ENCODE assay signal across 30 cellular contexts in the genomic region with DNA sequence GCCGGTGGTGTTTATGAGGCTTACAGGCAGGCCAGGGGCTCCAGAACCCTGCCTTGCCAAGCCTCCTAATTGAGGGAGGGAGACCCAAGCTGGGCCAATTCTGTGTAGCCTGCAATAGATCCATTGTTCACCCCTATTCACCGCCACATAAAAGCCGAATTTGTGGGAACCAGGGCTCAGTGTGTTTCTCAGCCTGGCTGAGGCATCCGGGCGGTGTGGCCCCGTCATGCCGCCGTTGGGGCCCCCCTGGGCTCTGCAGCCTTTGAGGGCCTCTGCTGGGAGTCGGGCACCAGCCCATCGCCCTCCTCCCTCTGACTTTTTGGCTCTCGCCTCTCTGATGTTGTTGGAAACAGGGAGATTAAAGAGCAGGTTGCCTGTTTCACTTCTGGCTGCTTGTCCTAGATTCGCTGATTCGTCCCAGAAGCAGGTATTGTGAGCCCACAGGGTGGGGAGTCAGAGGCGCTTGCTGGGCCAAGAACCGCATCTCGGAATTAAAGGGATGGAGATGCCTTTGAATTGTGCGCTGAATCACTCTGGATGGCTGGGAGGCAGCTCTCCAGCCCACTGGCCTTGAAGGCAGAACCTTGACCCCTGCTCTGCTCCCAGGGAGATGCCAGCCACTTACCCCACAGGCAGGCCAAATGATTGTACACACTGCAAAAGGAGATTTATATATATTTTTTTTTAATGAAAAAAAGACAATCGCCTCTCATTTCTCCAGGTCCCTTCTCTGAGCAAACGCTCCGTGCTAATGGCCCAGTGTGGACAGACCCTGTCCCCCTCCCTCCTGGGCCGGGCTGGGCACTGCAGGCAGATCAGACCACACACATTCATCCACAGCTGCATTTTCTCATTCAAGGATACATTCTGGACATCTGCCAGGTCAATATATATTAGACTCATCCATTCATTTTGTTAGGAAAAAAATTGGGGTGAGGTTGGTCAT. TPM values are rescaled to one million over a fixed set of nuclear protein-coding genes. Genes with fewer than 3 reads are reported as not detected.
DNase-seq lines count a peak whose midpoint lies in the region; ATAC-seq and TF ChIP-seq lines count a peak whose summit lies in the region.
"Had no signal": no experiment of that assay in that cellular context is flagged by ENCODE, and none has a peak within 500 bp of the region (broad histone marks: within the 10 kb centered on the region; RNA-seq: fewer than 3 reads in every experiment).

No MANE protein-coding gene starts in this region.

- H3K4me1 ChIP-seq in GM23338 (ENCODE audit: insufficient read depth) = no peaks in the 10 kb centered on the region
- H3K4me1 ChIP-seq in gastrocnemius medialis = no peaks in the 10 kb centered on the region
- H3K4me1 ChIP-seq: SJSA1, suprapubic skin, vagina had no signal

- in situ Hi-C loops in gastrocnemius medialis (cut with MboI; ENCODE audit: low sequenced_read_pairs in 4 of 4) = no loop called here

- H3K4me3 ChIP-seq in GM23338 = no peak overlapping the region
- H3K4me3 ChIP-seq in gastrocnemius medialis = no peak overlapping the region
- H3K4me3 ChIP-seq: hepatocyte, ovary, SJSA1, suprapubic skin, vagina had no signal

- no peaks in the 10 kb centered on the region for H3K79me2 ChIP-seq in GM23338 (replicated peaks; ENCODE audit: insufficient read depth)
- H3K79me2 ChIP-seq: hepatocyte had no signal

- no peaks in the 10 kb centered on the region for H3K36me3 Mint-ChIP-seq in GM23338 (ENCODE audit: low read depth)
- H3K36me3 Mint-ChIP-seq: activated naive CD8-positive, alpha-beta T cell treated with anti-CD3 and anti-CD28 coated beads, Interleukin-2, amount 10 ng/mL, durations not matched to agents 7 days and 5 days had no signal

- TF ChIP-seq POLR2A in gastrocnemius medialis (IDR thresholded peaks at IDR 0.05) = no peak

- peaks cover 9% of the 10 kb centered on the region; the same call in 2 of the 3 replicates for H3K4me1 Mint-ChIP-seq in GM23338
- H3K4me1 Mint-ChIP-seq: activated naive CD8-positive, alpha-beta T cell treated with anti-CD3 and anti-CD28 coated beads, Interleukin-2, amount 10 ng/mL, durations not matched to agents 7 days and 5 days; activated T-helper 17 cell treated with anti-CD3 and anti-CD28 coated beads, Interleukin-2, amount 50 U/mL, for 72 hours; T-helper 17 cell had no signal

- intact Hi-C loops in gastrocnemius medialis (cut with DNase I; ENCODE audit: low total_unique reads) = no loop called here

- no peaks in the 10 kb centered on the region for H4K20me1 ChIP-seq in GM23338 (replicated peaks; ENCODE audit: insufficient read depth)

- peaks cover 4% of the 10 kb centered on the region for H3K27me3 Mint-ChIP-seq in GM23338 (ENCODE audit: insufficient read depth, low read depth, poor library complexity)

- ATAC-seq in GM23338 = no peak
- no peak for ATAC-seq in gastrocnemius medialis
- ATAC-seq: activated T-helper 17 cell treated with anti-CD3 and anti-CD28 coated beads, Interleukin-2, amount 50 U/mL, for 72 hours; T-helper 17 cell had no signal

- H3K4me2 ChIP-seq in GM23338 = no peak overlapping the region
- H3K4me2 ChIP-seq: hepatocyte had no signal

- H3K27ac ChIP-seq in GM23338 (ENCODE audit: low read depth) (no peak overlapping the region), layer of hippocampus (ENCODE audit: low read depth, low read length) (peak overlapping the region; percentile 56), gastrocnemius medialis (no peak overlapping the region)
- H3K27ac ChIP-seq: C4-2B, epithelial cell of prostate, hepatocyte, ovary, SJSA1, suprapubic skin, vagina had no signal

- H3K4me3 Mint-ChIP-seq in GM23338 = no peak overlapping the region
- H3K4me3 Mint-ChIP-seq: activated naive CD8-positive, alpha-beta T cell treated with anti-CD3 and anti-CD28 coated beads, Interleukin-2, amount 10 ng/mL, durations not matched to agents 7 days and 5 days; activated T-helper 17 cell treated with anti-CD3 and anti-CD28 coated beads, Interleukin-2, amount 50 U/mL, for 72 hours; T-helper 17 cell had no signal

- TF ChIP-seq CTCF in GM23338 (conservative IDR thresholded peaks at IDR 0.05; ENCODE audit: low read depth in 2 of 2) (no peak), gastrocnemius medialis (IDR thresholded peaks at IDR 0.05 in 4 of 5, conservative IDR thresholded peaks at IDR 0.05 in 1 of 5) (no peak)

- H3K36me3 ChIP-seq in GM23338 (ENCODE audit: insufficient read depth) (no peaks in the 10 kb centered on the region), gastrocnemius medialis (no peaks in the 10 kb centered on the region)
- H3K36me3 ChIP-seq: ovary, SJSA1, suprapubic skin, vagina had no signal

- DNase-seq in GM23338 (ENCODE audit: low spot score) = no peak
- peak; percentile 29 for DNase-seq in astrocyte of the hippocampus (ENCODE audit: low read depth, low spot score)
- DNase-seq in putamen (ENCODE audit: low spot score) = peak; percentile 74
- no peak for DNase-seq in AG08395 (ENCODE audit: low spot score)
- DNase-seq in activated CD4-positive, alpha-beta T cell treated with anti-CD3 and anti-CD28 coated beads for 48 hours = no peak
- DNase-seq in gastrocnemius medialis = no peak
- DNase-seq in mesenteric fat pad (ENCODE audit: low spot score) = no peak
- DNase-seq: ACHN; activated CD8-positive, alpha-beta memory T cell treated with anti-CD3 and anti-CD28 coated beads, Interleukin-2, amount 50 U/mL, for 4 hours; activated naive CD8-positive, alpha-beta T cell treated with anti-CD3 and anti-CD28 coated beads, Interleukin-2, amount 10 ng/mL, durations not matched to agents 7 days and 5 days; islet precursor cell; Kasumi-1; NCI-H2029; NCI-H446 treated with DMSO at 0.1 percent for 48 hours; stimulated activated CD4-positive, alpha-beta T cell treated with anti-CD3 and anti-CD28 coated beads, Interleukin-1b, Interleukin-23, amount 100 ng/mL, for 48 hours had no signal

- H2AFZ ChIP-seq in GM23338 = 0 out of 2 replicates have a peak overlapping the region, but pooled peaks have one; percentile 47
- H2AFZ ChIP-seq: hepatocyte had no signal

- H3K9me3 ChIP-seq in gastrocnemius medialis = no peaks in the 10 kb centered on the region
- H3K9me3 ChIP-seq: ovary, suprapubic skin, vagina had no signal

- no peaks in the 10 kb centered on the region for H3F3A ChIP-seq in GM23338 (replicated peaks; ENCODE audit: low read depth)

- H3K9me3 Mint-ChIP-seq in GM23338 = no peaks in the 10 kb centered on the region
- H3K9me3 Mint-ChIP-seq: activated naive CD8-positive, alpha-beta T cell treated with anti-CD3 and anti-CD28 coated beads, Interleukin-2, amount 10 ng/mL, durations not matched to agents 7 days and 5 days; activated T-helper 17 cell treated with anti-CD3 and anti-CD28 coated beads, Interleukin-2, amount 50 U/mL, for 72 hours had no signal

- H3K27ac Mint-ChIP-seq in GM23338 = no peak overlapping the region
- H3K27ac Mint-ChIP-seq: activated naive CD8-positive, alpha-beta T cell treated with anti-CD3 and anti-CD28 coated beads, Interleukin-2, amount 10 ng/mL, durations not matched to agents 7 days and 5 days; activated T-helper 17 cell treated with anti-CD3 and anti-CD28 coated beads, Interleukin-2, amount 50 U/mL, for 72 hours; T-helper 17 cell had no signal

- no peaks in the 10 kb centered on the region for H3K27me3 ChIP-seq in GM23338 (ENCODE audit: insufficient read depth)
- no peaks in the 10 kb centered on the region for H3K27me3 ChIP-seq in layer of hippocampus (ENCODE audit: control insufficient read depth, insufficient read depth, low read length)
- H3K27me3 ChIP-seq in gastrocnemius medialis = no peaks in the 10 kb centered on the region
- H3K27me3 ChIP-seq: ovary, vagina had no signal

- H3K9me2 ChIP-seq in GM23338 (ENCODE audit: insufficient read depth) = no peaks in the 10 kb centered on the region

TF ChIP-seq in GM23338, 12 proteins besides CTCF, POLR2A, EP300 and RAD21 (continues in another document):
- TF ChIP-seq, protein P1, sequence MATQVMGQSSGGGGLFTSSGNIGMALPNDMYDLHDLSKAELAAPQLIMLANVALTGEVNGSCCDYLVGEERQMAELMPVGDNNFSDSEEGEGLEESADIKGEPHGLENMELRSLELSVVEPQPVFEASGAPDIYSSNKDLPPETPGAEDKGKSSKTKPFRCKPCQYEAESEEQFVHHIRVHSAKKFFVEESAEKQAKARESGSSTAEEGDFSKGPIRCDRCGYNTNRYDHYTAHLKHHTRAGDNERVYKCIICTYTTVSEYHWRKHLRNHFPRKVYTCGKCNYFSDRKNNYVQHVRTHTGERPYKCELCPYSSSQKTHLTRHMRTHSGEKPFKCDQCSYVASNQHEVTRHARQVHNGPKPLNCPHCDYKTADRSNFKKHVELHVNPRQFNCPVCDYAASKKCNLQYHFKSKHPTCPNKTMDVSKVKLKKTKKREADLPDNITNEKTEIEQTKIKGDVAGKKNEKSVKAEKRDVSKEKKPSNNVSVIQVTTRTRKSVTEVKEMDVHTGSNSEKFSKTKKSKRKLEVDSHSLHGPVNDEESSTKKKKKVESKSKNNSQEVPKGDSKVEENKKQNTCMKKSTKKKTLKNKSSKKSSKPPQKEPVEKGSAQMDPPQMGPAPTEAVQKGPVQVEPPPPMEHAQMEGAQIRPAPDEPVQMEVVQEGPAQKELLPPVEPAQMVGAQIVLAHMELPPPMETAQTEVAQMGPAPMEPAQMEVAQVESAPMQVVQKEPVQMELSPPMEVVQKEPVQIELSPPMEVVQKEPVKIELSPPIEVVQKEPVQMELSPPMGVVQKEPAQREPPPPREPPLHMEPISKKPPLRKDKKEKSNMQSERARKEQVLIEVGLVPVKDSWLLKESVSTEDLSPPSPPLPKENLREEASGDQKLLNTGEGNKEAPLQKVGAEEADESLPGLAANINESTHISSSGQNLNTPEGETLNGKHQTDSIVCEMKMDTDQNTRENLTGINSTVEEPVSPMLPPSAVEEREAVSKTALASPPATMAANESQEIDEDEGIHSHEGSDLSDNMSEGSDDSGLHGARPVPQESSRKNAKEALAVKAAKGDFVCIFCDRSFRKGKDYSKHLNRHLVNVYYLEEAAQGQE (IDR thresholded peaks at IDR 0.05; ENCODE audit: unreplicated experiment) = no peak
- no peak for TF ChIP-seq ZNF114 (CRISPR knock-in tag; IDR thresholded peaks at IDR 0.05)
- TF ChIP-seq EZH2phosphoT487 (IDR thresholded peaks at IDR 0.05; ENCODE audit: unreplicated experiment) = no peak
- TF ChIP-seq NANOG (IDR thresholded peaks at IDR 0.05; ENCODE audit: borderline replicate concordance) = no peak
- TF ChIP-seq CREB1 (CRISPR knock-in tag; IDR thresholded peaks at IDR 0.05; ENCODE audit: low read depth) = no peak
- TF ChIP-seq ZNF331 (CRISPR knock-in tag; IDR thresholded peaks at IDR 0.05; ENCODE audit: low read depth) = no peak
- no peak for TF ChIP-seq JUNB (IDR thresholded peaks at IDR 0.05; ENCODE audit: unreplicated experiment)
- no peak for TF ChIP-seq POLR2AphosphoS5 (IDR thresholded peaks at IDR 0.05; ENCODE audit: low read depth)

RNA-seq across cellular contexts. Expression of a gene that starts 14.9 kb away (rescaled TPM):
- not detected in 2 replicates for total RNA-seq in GM23338 (2014; rRNA removed; shearing (Covaris generic))
- polyA plus RNA-seq in GM23338 (2016; fragmentation: Nextera tagmentation; extraction: Ambion mirVana) = 0.40 TPM in 1 of 2 replicates, not detected in the other
- total RNA-seq in gastrocnemius medialis (not detected), mesenteric fat pad (not detected)
- total RNA-seq: activated naive CD8-positive, alpha-beta T cell treated with anti-CD3 and anti-CD28 coated beads, Interleukin-2, amount 10 ng/mL, durations not matched to agents 7 days and 5 days; activated T-helper 17 cell treated with anti-CD3 and anti-CD28 coated beads, Interleukin-2, amount 50 U/mL, for 72 hours; bronchial epithelial cell; dermis microvascular lymphatic vessel endothelial cell; fibroblast of villous mesenchyme; lung microvascular endothelial cell; myocyte; ovary; SJSA1; suprapubic skin; T-helper 17 cell; vagina had no signal
- polyA plus RNA-seq: hepatocyte, ovary had no signal

RNA-seq across cellular contexts. Expression of a gene that starts 19.2 kb away (rescaled TPM):
- total RNA-seq in GM23338 (2014; rRNA removed; shearing (Covaris generic)) = 91.7 and 160 TPM in 2 replicates
- 629 and 651 TPM in 2 replicates for polyA plus RNA-seq in GM23338 (2016; fragmentation: Nextera tagmentation; extraction: Ambion mirVana)
- total RNA-seq in gastrocnemius medialis (100 to 1,000 TPM; 163 to 219 (median 193) TPM), mesenteric fat pad (118 TPM)

Comparison
In these comparisons a context has a peak if more than half of its experiments do, and no peak if none do; other contexts are left out.
1. DNase-seq: peak in astrocyte of the hippocampus (single experiment) and putamen (single experiment); none in GM23338 (single experiment), AG08395 (single experiment), activated CD4-positive, alpha-beta T cell treated with anti-CD3 and anti-CD28 coated beads for 48 hours (single experiment), gastrocnemius medialis (0 of 2) and mesenteric fat pad (single experiment).